8 cellular contexts compared by ENCODE assay signal in genomic region chr22:46139417-46139816, GRCh38. TPM values are rescaled to one million over a fixed set of nuclear protein-coding genes. Genes with fewer than 3 reads are reported as not detected.
A peak's percentile ranks its signal among the peaks of the same experiment; 100 is the strongest.
DNase-seq lines count a peak whose midpoint lies in the region; ATAC-seq and TF ChIP-seq lines count a peak whose summit lies in the region.
"Not testable (repeated sequence)": the region's sequence is repeated elsewhere in the genome, so short reads cannot be mapped to it uniquely, and the experiment has no call there.

No MANE protein-coding gene starts in this region.

- not testable (repeated sequence) for H2BK120ac ChIP-seq in neuronal stem cell (ENCODE audit: low read depth, low read length)

- TF ChIP-seq POLR2A in esophagus muscularis mucosa (IDR thresholded peaks at IDR 0.05; ENCODE audit: low read depth); sigmoid colon (IDR thresholded peaks at IDR 0.05); testis (IDR thresholded peaks at IDR 0.05); vagina (IDR thresholded peaks at IDR 0.05): not testable (repeated sequence)

- not testable (repeated sequence) for TF ChIP-seq EP300 in esophagus muscularis mucosa (IDR thresholded peaks at IDR 0.05); sigmoid colon (IDR thresholded peaks at IDR 0.05)

- H3K4ac ChIP-seq in neuronal stem cell (ENCODE audit: low read length), result not testable (repeated sequence)

- not testable (repeated sequence) for H2BK12ac ChIP-seq in neuronal stem cell (ENCODE audit: low read length)

- H3K9me3 ChIP-seq in ascending aorta; esophagus muscularis mucosa; heart right ventricle; neuronal stem cell (replicated peaks in 1 of 2; ENCODE audit: control insufficient read depth in 2 of 2, insufficient read depth in 1 of 2, low read depth in 1 of 2, low read length in 2 of 2); sigmoid colon; testis; vagina: not testable (repeated sequence)

- intact Hi-C loops in ascending aorta (cut with DNase I); esophagus muscularis mucosa (cut with DNase I); heart right ventricle (cut with DNase I); sigmoid colon (cut with DNase I); testis (cut with DNase I; ENCODE audit: low total_unique reads); vagina (cut with DNase I): not testable (repeated sequence)

- not testable (repeated sequence) for H3K23ac ChIP-seq in neuronal stem cell (ENCODE audit: low read depth, low read length, poor library complexity)

- H2BK15ac ChIP-seq in neuronal stem cell (ENCODE audit: low read length), result not testable (repeated sequence)

- not testable (repeated sequence) for H3K79me1 ChIP-seq in neuronal stem cell (ENCODE audit: low read depth, low read length)

- H3K4me3 ChIP-seq in ascending aorta; esophagus muscularis mucosa; heart right ventricle; neuronal stem cell (ENCODE audit: low read length in 2 of 2); sigmoid colon; testis; vagina: not testable (repeated sequence)

- not testable (repeated sequence) for H2AK5ac ChIP-seq in neuronal stem cell (ENCODE audit: low read depth, low read length)

- not testable (repeated sequence) for DNase-seq in ascending aorta (ENCODE audit: low spot score in 2 of 2); esophagus muscularis mucosa (ENCODE audit: extremely low spot score); neuronal stem cell (ENCODE audit: low spot score); sigmoid colon; testis; vagina (ENCODE audit: extremely low spot score in 2 of 2)
- peak; percentile 69 to 71 for DNase-seq in heart right ventricle
- peak; percentile 49 for DNase-seq in left kidney (ENCODE audit: low read depth, low spot score)

- WGBS in esophagus muscularis mucosa, result 59% methylated on average over 7 of the region's 9 CpGs
- 10 to 27% methylated on average over 9 of the region's 9 CpGs for WGBS in heart right ventricle, 2 donors
- no CpG with 5 or more reads among the region's 9 CpGs for WGBS in neuronal stem cell (ENCODE audit: extremely low coverage in 2 of 2, insufficient read length in 2 of 2, insufficient replicate concordance in 1 of 2), 2 donors
- 70 to 85% methylated on average over 9 of the region's 9 CpGs for WGBS in sigmoid colon, 2 donors
- 31 to 47% methylated on average over 7 to 9 of the region's 9 CpGs for WGBS in testis, 2 donors

- TF ChIP-seq CTCF in ascending aorta (IDR thresholded peaks at IDR 0.05); esophagus muscularis mucosa (IDR thresholded peaks at IDR 0.05); heart right ventricle (IDR thresholded peaks at IDR 0.05); sigmoid colon (IDR thresholded peaks at IDR 0.05); testis (IDR thresholded peaks at IDR 0.05); vagina (IDR thresholded peaks at IDR 0.05): not testable (repeated sequence)

- not testable (repeated sequence) for H2BK5ac ChIP-seq in neuronal stem cell (ENCODE audit: low read length)

- not testable (repeated sequence) for H3K18ac ChIP-seq in neuronal stem cell (ENCODE audit: low read length)

- ATAC-seq in heart right ventricle, result peak; percentile 60 to 90 (median 74)

- H3K14ac ChIP-seq in neuronal stem cell (ENCODE audit: low read length), result not testable (repeated sequence)

- not testable (repeated sequence) for H3K4me1 ChIP-seq in ascending aorta, vagina
- H3K4me1 ChIP-seq in esophagus muscularis mucosa (peaks cover 9 to 13% (median 13%) of the 10 kb centered on the region in 4 donors), heart right ventricle (peaks cover 7 to 21% (median 15%) of the 10 kb centered on the region in 9 donors), neuronal stem cell (ENCODE audit: control insufficient read depth in 2 of 2, insufficient read depth in 1 of 2, low read depth in 1 of 2, low read length in 2 of 2) (peaks cover 0 to 17% of the 10 kb centered on the region in 2 donors), sigmoid colon (peaks cover 0 to 12% (median 9%) of the 10 kb centered on the region in 4 donors), testis (peaks cover 18% of the 10 kb centered on the region)

- H3K4me2 ChIP-seq in neuronal stem cell (ENCODE audit: insufficient read depth, low read length, poor library complexity, severe bottlenecking), result not testable (repeated sequence)

- H2AFZ ChIP-seq in neuronal stem cell (ENCODE audit: low read length), result peak overlapping the region; percentile 75

- not testable (repeated sequence) for H3K9ac ChIP-seq in neuronal stem cell (ENCODE audit: low read depth, low read length, poor library complexity)

- not testable (repeated sequence) for H3K36me3 ChIP-seq in ascending aorta; esophagus muscularis mucosa; heart right ventricle; neuronal stem cell (replicated peaks in 1 of 2; ENCODE audit: control insufficient read depth in 2 of 2, insufficient read depth in 2 of 2, low read length in 2 of 2); sigmoid colon; testis (ENCODE audit: low read depth, missing control alignments); vagina

- not testable (repeated sequence) for H3K27me3 ChIP-seq in ascending aorta, esophagus muscularis mucosa, heart right ventricle, sigmoid colon, testis, vagina
- peaks cover 0 to 24% (median 3%) of the 10 kb centered on the region in 3 experiments for H3K27me3 ChIP-seq in neuronal stem cell (ENCODE audit: control insufficient read depth in 3 of 3, insufficient read depth in 3 of 3, low read depth in 1 of 3, low read length in 3 of 3)

- peak overlapping the region; percentile 65 to 69 for H3K27ac ChIP-seq in ascending aorta
- peak overlapping the region; percentile 53 to 70 (median 68) for H3K27ac ChIP-seq in esophagus muscularis mucosa (replicated peaks in 1 of 4)
- peak overlapping the region; percentile 68 to 91 (median 82) for H3K27ac ChIP-seq in heart right ventricle
- H3K27ac ChIP-seq in neuronal stem cell (replicated peaks; ENCODE audit: low read length), result not testable (repeated sequence)
- H3K27ac ChIP-seq in sigmoid colon, result peak overlapping the region; percentile 54 to 66 (median 64)
- H3K27ac ChIP-seq in testis, result peak overlapping the region; percentile 78 to 85
- H3K27ac ChIP-seq in vagina, result peak overlapping the region; percentile 80

- H4K8ac ChIP-seq in neuronal stem cell (ENCODE audit: low read depth, low read length), result not testable (repeated sequence)

- H4K91ac ChIP-seq in neuronal stem cell (ENCODE audit: low read depth, low read length, poor library complexity), result not testable (repeated sequence)

RNA-seq across cellular contexts. Expression of gene PPARA, which starts 10.9 kb away (rescaled TPM):
- 20.1 TPM for total RNA-seq in ascending aorta
- 10 to 100 TPM; 17.0 to 50.9 (median 26.8) TPM for total RNA-seq in esophagus muscularis mucosa
- 10 to 100 TPM; 69.0 to 89.5 (median 81.1) TPM for total RNA-seq in heart right ventricle
- 10 to 100 TPM; 15.5 to 20.3 TPM for polyA plus RNA-seq in heart right ventricle
- 4.4 TPM for polyA plus RNA-seq in neuronal stem cell (2013, experiment 1 of 2)
- polyA plus RNA-seq in neuronal stem cell (2013, experiment 2 of 2), result 4.3 TPM
- total RNA-seq in sigmoid colon, result 10 to 100 TPM; 16.6 to 21.4 (median 20.6) TPM
- 10 to 100 TPM in 2 of 3 donors, 1 to 10 TPM in 1; 7.8 to 22.7 (median 12.0) TPM for polyA plus RNA-seq in sigmoid colon
- total RNA-seq in testis, result 10 to 100 TPM; 18.1 to 19.9 TPM
- polyA plus RNA-seq in testis (ENCODE audit: insufficient read depth, low read depth, low replicate concordance), result 4.8 TPM
- 13.5 TPM for total RNA-seq in vagina
